ENCODE assay signal across 39 cellular contexts in genomic region chr14:65623759-65624158, GRCh38.
"Had no signal": no experiment of that assay in that cellular context is flagged by ENCODE, and none has a peak within 500 bp of the region (broad histone marks: within the 10 kb centered on the region; RNA-seq: fewer than 3 reads in every experiment).

No MANE protein-coding gene starts in this region.

- H3K36me3 ChIP-seq: ascending aorta, cardiac muscle cell had no signal

- ATAC-seq: activated CD8-positive, alpha-beta T cell treated with anti-CD3 and anti-CD28 coated beads for 36 hours; activated naive CD4-positive, alpha-beta T cell treated with anti-CD3 and anti-CD28 coated beads, Interleukin-2, amount 50 U/mL, for 72 hours; activated naive CD8-positive, alpha-beta T cell treated with anti-CD3 and anti-CD28 coated beads, Interleukin-2, amount 50 U/mL, for 24 hours; activated T-cell treated with anti-CD3 and anti-CD28 coated beads, Interleukin-2, amount 50 U/mL, for 4 hours; activated T-cell treated with anti-CD3 and anti-CD28 coated beads, Interleukin-2, amount 50 U/mL, for 72 hours; activated T-helper 17 cell treated with anti-CD3 and anti-CD28 coated beads, Interleukin-2, amount 50 U/mL, for 72 hours had no signal

- H3K4me3 Mint-ChIP-seq: activated B cell treated with CpG ODN at 0.5 μM for 24 hours; activated CD4-positive, alpha-beta memory T cell treated with anti-CD3 and anti-CD28 coated beads for 36 hours; activated CD4-positive, alpha-beta T cell treated with anti-CD3 and anti-CD28 coated beads, Interleukin-2, amount 10 ng/mL, durations not matched to agents 24 days and 14 days; activated CD8-positive, alpha-beta T cell treated with anti-CD3 and anti-CD28 coated beads for 36 hours; activated naive CD4-positive, alpha-beta T cell treated with anti-CD3 and anti-CD28 coated beads for 36 hours; activated naive CD8-positive, alpha-beta T cell treated with anti-CD3 and anti-CD28 coated beads, Interleukin-2, amount 10 ng/mL, durations not matched to agents 7 days and 5 days; activated naive CD8-positive, alpha-beta T cell treated with anti-CD3 and anti-CD28 coated beads, Interleukin-2, amount 50 U/mL, for 24 hours; activated T-cell treated with anti-CD3 and anti-CD28 coated beads, Interleukin-2, amount 50 U/mL, for 4 hours; activated T-cell treated with anti-CD3 and anti-CD28 coated beads, Interleukin-2, amount 50 U/mL, for 72 hours; activated T-helper 1 cell treated with anti-CD3 and anti-CD28 coated beads, Interleukin-12 subunit alpha, Interleukin-12 subunit beta, Interleukin-2, Interleukin-4 antibody, amounts not matched to agents 30 ng/mL and 10 ng/mL and 1 ng/mL, durations not matched to agents 14 hours and 24 hours and 36 hours; activated T-helper 17 cell treated with anti-CD3 and anti-CD28 coated beads, Interleukin-2, amount 50 U/mL, for 72 hours; brain; central memory CD8-positive, alpha-beta T cell; T-helper 1 cell treated with Interleukin-12 subunit alpha and Interleukin-12 subunit beta and Interleukin-4 antibody, amounts not matched to agents 30 μg/mL and 1 μg/mL, for 36 hours; T-helper 2 cell treated with Interferon-gamma antibody and Interleukin-4, amounts not matched to agents 5 μg/mL and 100 μg/mL, for 36 hours had no signal

- H3K9me3 ChIP-seq: ascending aorta had no signal

- H3K4me1 ChIP-seq: ascending aorta had no signal

- H3K4me1 Mint-ChIP-seq: activated B cell treated with CpG ODN at 0.5 μM for 24 hours; activated T-helper 17 cell treated with anti-CD3 and anti-CD28 coated beads, Interleukin-2, amount 50 U/mL, for 72 hours; central memory CD8-positive, alpha-beta T cell had no signal

- H3K4me3 ChIP-seq: ascending aorta, cardiac muscle cell had no signal

- H3K27me3 ChIP-seq: ascending aorta, cardiac muscle cell had no signal

- H3K9me3 Mint-ChIP-seq: activated B cell treated with CpG ODN at 0.5 μM for 24 hours; activated CD4-positive, alpha-beta memory T cell treated with anti-CD3 and anti-CD28 coated beads for 36 hours; activated CD4-positive, alpha-beta T cell treated with anti-CD3 and anti-CD28 coated beads, Interleukin-2, amount 10 ng/mL, durations not matched to agents 24 days and 14 days; activated CD8-positive, alpha-beta T cell treated with anti-CD3 and anti-CD28 coated beads for 36 hours; activated naive CD4-positive, alpha-beta T cell treated with anti-CD3 and anti-CD28 coated beads for 36 hours; activated naive CD4-positive, alpha-beta T cell treated with anti-CD3 and anti-CD28 coated beads, Interleukin-2, amount 50 U/mL, for 72 hours; activated naive CD8-positive, alpha-beta T cell treated with anti-CD3 and anti-CD28 coated beads, Interleukin-2, amount 10 ng/mL, durations not matched to agents 7 days and 5 days; activated naive CD8-positive, alpha-beta T cell treated with anti-CD3 and anti-CD28 coated beads, Interleukin-2, amount 50 U/mL, for 24 hours; activated T-cell treated with anti-CD3 and anti-CD28 coated beads, Interleukin-2, amount 50 U/mL, for 4 hours; activated T-cell treated with anti-CD3 and anti-CD28 coated beads, Interleukin-2, amount 50 U/mL, for 72 hours; activated T-helper 1 cell treated with anti-CD3 and anti-CD28 coated beads, Interleukin-12 subunit alpha, Interleukin-12 subunit beta, Interleukin-2, Interleukin-4 antibody, amounts not matched to agents 30 ng/mL and 10 ng/mL and 1 ng/mL, durations not matched to agents 14 hours and 24 hours and 36 hours; activated T-helper 17 cell treated with anti-CD3 and anti-CD28 coated beads, Interleukin-2, amount 50 U/mL, for 72 hours; brain; central memory CD8-positive, alpha-beta T cell; T-helper 1 cell treated with Interleukin-12 subunit alpha and Interleukin-12 subunit beta and Interleukin-4 antibody, amounts not matched to agents 30 μg/mL and 1 μg/mL, for 36 hours; T-helper 2 cell treated with Interferon-gamma antibody and Interleukin-4, amounts not matched to agents 5 μg/mL and 100 μg/mL, for 36 hours had no signal

- DNase-seq: activated B cell treated with CpG ODN at 0.5 μM for 24 hours; activated CD4-positive, alpha-beta memory T cell treated with anti-CD3 and anti-CD28 coated beads for 36 hours; activated CD4-positive, alpha-beta T cell treated with anti-CD3 and anti-CD28 coated beads for 4 hours; activated CD4-positive, alpha-beta T cell treated with anti-CD3 and anti-CD28 coated beads, Interleukin-2, amount 10 ng/mL, durations not matched to agents 24 days and 14 days; activated CD4-positive, alpha-beta T cell treated with anti-CD3 and anti-CD28 coated beads, Interleukin-2, amount 50 U/mL, for 1 hour; activated CD4-positive, alpha-beta T cell treated with anti-CD3 and anti-CD28 coated beads, Interleukin-2, amount 50 U/mL, for 4 hours; activated CD4-positive, CD25-positive, alpha-beta regulatory T cell treated with anti-CD3 and anti-CD28 coated beads, Interleukin-2, amount 50 U/mL, for 72 hours; activated CD8-positive, alpha-beta memory T cell treated with anti-CD3 and anti-CD28 coated beads, Interleukin-2, amount 50 U/mL, for 4 hours; activated CD8-positive, alpha-beta T cell treated with anti-CD3 and anti-CD28 coated beads for 36 hours; activated effector memory CD4-positive, alpha-beta T cell treated with anti-CD3 and anti-CD28 coated beads, Interleukin-2, amount 50 U/mL, for 16 hours; activated gamma-delta T cell treated with Interleukin-2 at 50 U/mL for 16 hours; activated naive CD4-positive, alpha-beta T cell; activated naive CD4-positive, alpha-beta T cell treated with anti-CD3 and anti-CD28 coated beads for 36 hours; activated naive CD4-positive, alpha-beta T cell treated with anti-CD3 and anti-CD28 coated beads, Interleukin-2, amount 50 U/mL, for 16 hours; activated naive CD8-positive, alpha-beta T cell treated with anti-CD3 and anti-CD28 coated beads, Interleukin-2, amount 10 ng/mL, durations not matched to agents 7 days and 5 days; activated naive CD8-positive, alpha-beta T cell treated with anti-CD3 and anti-CD28 coated beads, Interleukin-2, amount 50 U/mL, for 24 hours; activated T-cell treated with anti-CD3 and anti-CD28 coated beads for 4 hours; activated T-cell treated with anti-CD3 and anti-CD28 coated beads, Interleukin-2, amount 50 U/mL, for 1 hour; activated T-cell treated with anti-CD3 and anti-CD28 coated beads, Interleukin-2, amount 50 U/mL, for 4 hours; activated T-cell treated with anti-CD3 and anti-CD28 coated beads, Interleukin-2, amount 50 U/mL, for 72 hours; amygdala; anterior cingulate cortex; caudate nucleus; cerebellar nuclear complex; T-helper 1 cell; T-helper 2 cell; T-helper 9 cell had no signal

- H3K36me3 Mint-ChIP-seq: activated CD4-positive, alpha-beta memory T cell treated with anti-CD3 and anti-CD28 coated beads for 36 hours; activated naive CD4-positive, alpha-beta T cell treated with anti-CD3 and anti-CD28 coated beads, Interleukin-2, amount 50 U/mL, for 72 hours; brain had no signal

- H3K27me3 Mint-ChIP-seq: activated B cell treated with CpG ODN at 0.5 μM for 24 hours; activated CD4-positive, alpha-beta memory T cell treated with anti-CD3 and anti-CD28 coated beads for 36 hours; activated CD4-positive, alpha-beta T cell treated with anti-CD3 and anti-CD28 coated beads, Interleukin-2, amount 10 ng/mL, durations not matched to agents 24 days and 14 days; activated CD8-positive, alpha-beta T cell treated with anti-CD3 and anti-CD28 coated beads for 36 hours; activated naive CD8-positive, alpha-beta T cell treated with anti-CD3 and anti-CD28 coated beads, Interleukin-2, amount 10 ng/mL, durations not matched to agents 7 days and 5 days; activated naive CD8-positive, alpha-beta T cell treated with anti-CD3 and anti-CD28 coated beads, Interleukin-2, amount 50 U/mL, for 24 hours; activated T-helper 17 cell treated with anti-CD3 and anti-CD28 coated beads, Interleukin-2, amount 50 U/mL, for 72 hours; central memory CD8-positive, alpha-beta T cell had no signal

- H3K27ac ChIP-seq: ascending aorta, cardiac muscle cell, VCaP had no signal

- H3K27ac Mint-ChIP-seq: activated B cell treated with CpG ODN at 0.5 μM for 24 hours; activated CD4-positive, alpha-beta memory T cell treated with anti-CD3 and anti-CD28 coated beads for 36 hours; activated CD4-positive, alpha-beta T cell treated with anti-CD3 and anti-CD28 coated beads, Interleukin-2, amount 10 ng/mL, durations not matched to agents 24 days and 14 days; activated CD8-positive, alpha-beta T cell treated with anti-CD3 and anti-CD28 coated beads for 36 hours; activated naive CD4-positive, alpha-beta T cell treated with anti-CD3 and anti-CD28 coated beads for 36 hours; activated naive CD4-positive, alpha-beta T cell treated with anti-CD3 and anti-CD28 coated beads, Interleukin-2, amount 50 U/mL, for 72 hours; activated naive CD8-positive, alpha-beta T cell treated with anti-CD3 and anti-CD28 coated beads, Interleukin-2, amount 10 ng/mL, durations not matched to agents 7 days and 5 days; activated naive CD8-positive, alpha-beta T cell treated with anti-CD3 and anti-CD28 coated beads, Interleukin-2, amount 50 U/mL, for 24 hours; activated T-cell treated with anti-CD3 and anti-CD28 coated beads, Interleukin-2, amount 50 U/mL, for 72 hours; activated T-helper 1 cell treated with anti-CD3 and anti-CD28 coated beads, Interleukin-12 subunit alpha, Interleukin-12 subunit beta, Interleukin-2, Interleukin-4 antibody, amounts not matched to agents 30 ng/mL and 10 ng/mL and 1 ng/mL, durations not matched to agents 14 hours and 24 hours and 36 hours; activated T-helper 17 cell treated with anti-CD3 and anti-CD28 coated beads, Interleukin-2, amount 50 U/mL, for 72 hours; brain; T-helper 1 cell treated with Interleukin-12 subunit alpha and Interleukin-12 subunit beta and Interleukin-4 antibody, amounts not matched to agents 30 μg/mL and 1 μg/mL, for 36 hours; T-helper 2 cell treated with Interferon-gamma antibody and Interleukin-4, amounts not matched to agents 5 μg/mL and 100 μg/mL, for 36 hours had no signal

- FAIRE-seq: bronchial epithelial cell, TTC549 had no signal
